In genomic region chr19:29953352-29954247, GRCh38 we compare ENCODE assay signal across 21 cellular contexts. TPM values are rescaled to one million over a fixed set of nuclear protein-coding genes. Genes with fewer than 3 reads are reported as not detected.
DNase-seq lines count a peak whose midpoint lies in the region; ATAC-seq, FAIRE-seq and TF ChIP-seq lines count a peak whose summit lies in the region.
"Had no signal": no experiment of that assay in that cellular context is flagged by ENCODE, and none has a peak within 500 bp of the region (broad histone marks: within the 10 kb centered on the region; RNA-seq: fewer than 3 reads in every experiment).

No MANE protein-coding gene starts in this region.

- H3K27ac ChIP-seq in A549 (no peak overlapping the region), SK-N-MC (peak overlapping the region; percentile 83)
- no peak overlapping the region for H3K27ac ChIP-seq in CD8-positive, alpha-beta T cell (ENCODE audit: low read depth, low read length)
- H3K27ac ChIP-seq: breast epithelium, prostate gland, thyroid gland had no signal

- no peak for TF ChIP-seq CTCF in A549 (IDR thresholded peaks at IDR 0.05)
- no peak for TF ChIP-seq CTCF in CD8-positive, alpha-beta T cell (IDR thresholded peaks at IDR 0.05)
- no peak for TF ChIP-seq CTCF in endothelial cell (IDR thresholded peaks at IDR 0.05; ENCODE audit: unreplicated experiment)

- POLR2A ChIA-PET in A549 (lab: Yijun Ruan, JAX): no interaction called here
- POLR2A ChIA-PET in CD8-positive, alpha-beta T cell (lab: Charles Lee): no interaction called here

- peak overlapping the region; percentile 29 for H3K27ac Mint-ChIP-seq in CD8-positive, alpha-beta T cell
- H3K27ac Mint-ChIP-seq in endothelial cell (ENCODE audit: unreplicated experiment): peak overlapping the region; percentile 12
- H3K27ac Mint-ChIP-seq: activated naive CD4-positive, alpha-beta T cell treated with anti-CD3 and anti-CD28 coated beads, Interleukin-2, amount 10 ng/mL, durations not matched to agents 7 days and 5 days had no signal

- H3K27me3 Mint-ChIP-seq in CD8-positive, alpha-beta T cell (ENCODE audit: low read depth): no peaks in the 10 kb centered on the region
- H3K27me3 Mint-ChIP-seq in endothelial cell (ENCODE audit: unreplicated experiment): no peaks in the 10 kb centered on the region
- H3K27me3 Mint-ChIP-seq: activated naive CD4-positive, alpha-beta T cell treated with anti-CD3 and anti-CD28 coated beads, Interleukin-2, amount 10 ng/mL, durations not matched to agents 7 days and 5 days; IgD-negative memory B cell; naive B cell had no signal

- peaks cover 14% of the 10 kb centered on the region; the same call in 2 of the 3 replicates for H3K4me1 ChIP-seq in A549
- H3K4me1 ChIP-seq in CD8-positive, alpha-beta T cell (ENCODE audit: insufficient read depth, low read length): peaks cover 17% of the 10 kb centered on the region
- H3K4me1 ChIP-seq: breast epithelium, prostate gland had no signal

- ATAC-seq in A549: no peak
- no peak for ATAC-seq in CD8-positive, alpha-beta T cell
- ATAC-seq in HG02571 (IDR thresholded peaks at IDR 0.05; ENCODE audit: unreplicated experiment): no peak
- ATAC-seq in HG02798 (IDR thresholded peaks at IDR 0.05; ENCODE audit: poor library complexity, unreplicated experiment): no peak

- no peaks in the 10 kb centered on the region for H3K36me3 ChIP-seq in CD8-positive, alpha-beta T cell (ENCODE audit: insufficient read depth, low read length)
- peaks cover 19% of the 10 kb centered on the region for H3K36me3 ChIP-seq in SK-N-MC (ENCODE audit: insufficient read depth, low read length)
- H3K36me3 ChIP-seq: breast epithelium, prostate gland, thyroid gland had no signal

- H3K9me3 ChIP-seq in A549: no peaks in the 10 kb centered on the region
- H3K9me3 ChIP-seq in CD8-positive, alpha-beta T cell (ENCODE audit: low read length): no peaks in the 10 kb centered on the region
- H3K9me3 ChIP-seq in SK-N-MC (ENCODE audit: low read depth, low read length): 0 out of 2 replicates have a peak, but pooled peaks cover 2% of the 10 kb centered on the region
- H3K9me3 ChIP-seq: breast epithelium, prostate gland, thyroid gland had no signal

- intact Hi-C loops in CD8-positive, alpha-beta T cell (cut with DNase I, micrococcal nuclease): no loop called here

- FAIRE-seq in A549 (lab: Jason Lieb, UNC): peak; percentile 100

- peaks cover 25% of the 10 kb centered on the region for H3K36me3 Mint-ChIP-seq in CD8-positive, alpha-beta T cell
- peaks cover 8% of the 10 kb centered on the region for H3K36me3 Mint-ChIP-seq in endothelial cell (ENCODE audit: low read depth, unreplicated experiment)

- H3K4me2 ChIP-seq in A549: no peak overlapping the region
- H3K4me2 ChIP-seq: smooth muscle cell had no signal

- peaks cover 62% of the 10 kb centered on the region for H3K4me1 Mint-ChIP-seq in CD8-positive, alpha-beta T cell (ENCODE audit: low read depth)
- H3K4me1 Mint-ChIP-seq in endothelial cell (ENCODE audit: unreplicated experiment): peaks cover 9% of the 10 kb centered on the region

- no peaks in the 10 kb centered on the region for H3K9me3 Mint-ChIP-seq in CD8-positive, alpha-beta T cell
- no peaks in the 10 kb centered on the region for H3K9me3 Mint-ChIP-seq in endothelial cell (ENCODE audit: unreplicated experiment)
- H3K9me3 Mint-ChIP-seq: IgD-negative memory B cell, naive B cell had no signal

- TF ChIP-seq RAD21 in A549 (conservative IDR thresholded peaks at IDR 0.05 in 1 of 2, IDR thresholded peaks at IDR 0.05 in 1 of 2): no peak

- no peaks in the 10 kb centered on the region for H3K27me3 ChIP-seq in CD8-positive, alpha-beta T cell (ENCODE audit: insufficient read depth, low read length)
- H3K27me3 ChIP-seq: breast epithelium, thyroid gland had no signal

- H3K4me3 Mint-ChIP-seq in CD8-positive, alpha-beta T cell: no peak overlapping the region
- no peak overlapping the region for H3K4me3 Mint-ChIP-seq in endothelial cell (ENCODE audit: unreplicated experiment)
- H3K4me3 Mint-ChIP-seq: activated naive CD4-positive, alpha-beta T cell treated with anti-CD3 and anti-CD28 coated beads, Interleukin-2, amount 10 ng/mL, durations not matched to agents 7 days and 5 days had no signal

- peak overlapping the region; percentile 7 for H3K9ac ChIP-seq in SK-N-MC (ENCODE audit: insufficient read length)

- CTCF ChIA-PET in A549 (lab: Yijun Ruan, JAX): no interaction called here
- CTCF ChIA-PET in CD8-positive, alpha-beta T cell (lab: Charles Lee): no interaction called here

- no peak for TF ChIP-seq EP300 in A549 (IDR thresholded peaks at IDR 0.05)

- 94% methylated on average over 2 of the region's 2 CpGs for WGBS in A549 (ENCODE audit: missing lambda C conversion rate)

- H3K4me3 ChIP-seq in A549: no peak overlapping the region
- H3K4me3 ChIP-seq in CD8-positive, alpha-beta T cell (ENCODE audit: low read depth, low read length): no peak overlapping the region
- no peak overlapping the region; the same call in 1 of the 2 replicates for H3K4me3 ChIP-seq in SK-N-MC
- H3K4me3 ChIP-seq: breast epithelium, prostate gland, smooth muscle cell, thyroid gland had no signal

- no peak for TF ChIP-seq POLR2A in A549 (IDR thresholded peaks at IDR 0.05; ENCODE audit: low read length)

- DNase-seq in A549 (ENCODE audit: low read depth in 1 of 2, low spot score in 1 of 2) (no peak), SK-N-MC (ENCODE audit: low read depth, low spot score) (no peak), endothelial cell (ENCODE audit: low spot score) (no peak), NCI-H446 treated with DMSO at 0.1 percent for 48 hours (lab: John Stamatoyannopoulos, UW) (no peak)
- DNase-seq in CD8-positive, alpha-beta T cell: no peak
- no peak for DNase-seq in stimulated activated CD4-positive, alpha-beta T cell treated with anti-CD3 and anti-CD28 coated beads, Interleukin-4, amount 100 ng/mL, for 4 hours
- DNase-seq: activated naive CD4-positive, alpha-beta T cell treated with anti-CD3 and anti-CD28 coated beads, Interleukin-2, amount 10 ng/mL, durations not matched to agents 7 days and 5 days; Calu3; dermis blood vessel endothelial cell; mammary epithelial cell; naive B cell; NCI-H1105; NCI-H2171 treated with DMSO at 0.1 percent for 48 hours; NCI-H82; thyroid gland had no signal

TF ChIP-seq in A549, 52 proteins besides CTCF, POLR2A, EP300 and RAD21:
- TF ChIP-seq CEBPB (IDR thresholded peaks at IDR 0.05): peak; percentile 79 to 82; a peak in 3 of 4 replicates
- no peak for TF ChIP-seq RFX5 (IDR thresholded peaks at IDR 0.05)
- TF ChIP-seq HOXB5 (CRISPR knock-in tag; IDR thresholded peaks at IDR 0.05): no peak
- no peak for TF ChIP-seq MAFK (IDR thresholded peaks at IDR 0.05; ENCODE audit: partially characterized antibody)
- no peak for TF ChIP-seq TP53 (CRISPR knock-in tag; IDR thresholded peaks at IDR 0.05)
- no peak for TF ChIP-seq MYC (IDR thresholded peaks at IDR 0.05; ENCODE audit: borderline replicate concordance, low read length)

RNA-seq across cellular contexts. Expression of gene URI1, which starts 11.6 kb away (rescaled TPM):
- 157 and 228 TPM in 2 replicates for polyA plus RNA-seq in A549 (2011; rRNA removed)
- polyA plus RNA-seq in A549 (2012; cell fraction: cytosol; rRNA removed): 49.3 and 63.3 TPM in 2 replicates
- 13.8 and 26.8 TPM in 2 replicates for polyA plus RNA-seq in A549 (2012; cell fraction: nucleus; rRNA removed)
- 116 to 125 TPM (median 119 TPM) in 3 replicates for polyA plus RNA-seq in A549 (2017; fragmentation: RNase III; extraction: RNeasy Plus Mini Kit Qiagen cat#74134 plus additional on column Dnase treatment)
- 112 and 125 TPM in 2 replicates for polyA minus RNA-seq in A549 (2011; rRNA and poly(A)+ RNA removed)
- total RNA-seq in CD8-positive, alpha-beta T cell: 10 to 100 TPM; 51.3 to 56.4 TPM
- 38.2 TPM for total RNA-seq in endothelial cell (ENCODE audit: unreplicated experiment)
